ENCODE assay signal across 8 cellular contexts in the genomic region with DNA sequence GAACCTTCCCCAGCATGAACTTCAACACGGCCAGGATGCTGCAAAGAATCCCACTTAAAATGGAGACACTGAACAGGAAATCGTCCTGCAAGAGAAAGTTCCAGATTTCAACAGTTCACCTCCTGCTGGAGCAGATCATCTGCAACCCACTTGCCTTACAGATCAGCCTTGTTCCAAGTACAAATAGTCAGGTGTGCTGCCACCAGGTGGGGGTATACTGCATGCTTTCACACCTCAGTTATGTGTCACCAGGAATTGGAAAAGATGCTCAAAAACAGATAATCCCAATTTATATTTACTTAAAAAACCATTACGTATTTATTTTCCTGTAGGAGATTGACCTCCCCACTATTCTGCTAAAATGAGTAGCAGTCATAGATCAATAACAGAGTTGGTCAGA.
A peak's percentile ranks its signal among the peaks of the same experiment; 100 is the strongest.
DNase-seq lines count a peak whose midpoint lies in the region; ATAC-seq, FAIRE-seq and TF ChIP-seq lines count a peak whose summit lies in the region.
"Had no signal": no experiment of that assay in that cellular context is flagged by ENCODE, and none has a peak within 500 bp of the region (broad histone marks: within the 10 kb centered on the region; RNA-seq: fewer than 3 reads in every experiment).

No MANE protein-coding gene starts in this region.

- DNase-seq in GM12891 (ENCODE audit: insufficient read length, low spot score) (no peak), LHCN-M2 (ENCODE audit: low read depth) (peak; percentile 15), SK-MEL-5 (ENCODE audit: low read depth, low spot score) (peak; percentile 27), fibroblast of peridontal ligament (ENCODE audit: extremely low read depth) (peak; percentile 11), vagina (ENCODE audit: extremely low spot score in 2 of 2) (peak; percentile 19 to 74), pons (ENCODE audit: low spot score) (no peak)
- DNase-seq: stimulated activated naive B cell treated with anti-CD40 and anti-IgM and Interleukin-4, amounts not matched to agents 10 μg/mL and 1 μg/mL and 100 μg/mL, for 72 hours had no signal

- no peaks in the 10 kb centered on the region for H3K9me3 ChIP-seq in vagina

- no peaks in the 10 kb centered on the region for H3K27me3 ChIP-seq in vagina

- intact Hi-C loops in vagina (cut with DNase I): no loop called here

- H3K4me3 ChIP-seq in vagina: no peak overlapping the region

- in situ Hi-C loops in SK-MEL-5 (cut with HindIII; ENCODE audit: low pct_unique_long_range_greater_than_20kb, low sequenced_read_pairs): no loop called here

- H3K4me1 ChIP-seq in vagina: no peaks in the 10 kb centered on the region

- FAIRE-seq in GM12891 (lab: Jason Lieb, UNC): peak; percentile 84

- no peak for ATAC-seq in GM18907 (IDR thresholded peaks at IDR 0.05; ENCODE audit: unreplicated experiment)

- TF ChIP-seq CTCF in vagina (IDR thresholded peaks at IDR 0.05): no peak

- no peak overlapping the region for H3K27ac ChIP-seq in vagina

- H3K36me3 ChIP-seq in vagina: no peaks in the 10 kb centered on the region

- TF ChIP-seq POLR2A in GM12891 (IDR thresholded peaks at IDR 0.05; ENCODE audit: low read depth, low read length) (no peak), vagina (IDR thresholded peaks at IDR 0.05) (no peak)

TF ChIP-seq in GM12891, 5 proteins besides CTCF, POLR2A, EP300 and RAD21:
- TF ChIP-seq SPI1 (IDR thresholded peaks at IDR 0.05; ENCODE audit: low read depth, low read length) (no peak), POU2F2 (IDR thresholded peaks at IDR 0.05; ENCODE audit: low read depth, low read length) (no peak), PAX5 (IDR thresholded peaks at IDR 0.05; ENCODE audit: insufficient read depth, low read length, severe bottlenecking) (no peak), TAF1 (IDR thresholded peaks at IDR 0.05; ENCODE audit: low read depth, low read length) (no peak), POLR2AphosphoS5 (IDR thresholded peaks at IDR 0.05; ENCODE audit: low read depth, low read length) (no peak)

Comparison
In these comparisons a context has a peak if more than half of its experiments do, and no peak if none do; other contexts are left out.
1. DNase-seq: peak in LHCN-M2 (single experiment), SK-MEL-5 (single experiment), fibroblast of peridontal ligament (single experiment) and vagina (2 of 2); none in GM12891 (single experiment) and pons (single experiment).